In genomic region chr14:23119362-23120327, GRCh38 we compare ENCODE assay signal across 10 cellular contexts.
DNase-seq lines count a peak whose midpoint lies in the region; ATAC-seq lines count a peak whose summit lies in the region.
"Had no signal": no experiment of that assay in that cellular context is flagged by ENCODE, and none has a peak within 500 bp of the region (broad histone marks: within the 10 kb centered on the region; RNA-seq: fewer than 3 reads in every experiment).

No MANE protein-coding gene starts in this region.

- peak overlapping the region; percentile 83 for H3K27ac Mint-ChIP-seq in dendritic cell treated with granulocyte-macrophage colony-stimulating factor and Interleukin-4, amounts not matched to agents 40 ng/mL and 50 ng/mL, for 4 days

- intact Hi-C loops in dendritic cell treated with granulocyte-macrophage colony-stimulating factor and Interleukin-4, amounts not matched to agents 40 ng/mL and 50 ng/mL, for 4 days (cut with micrococcal nuclease): loop anchor here (2.0 kb wide), 2 partner anchors 35 to 175 kb away; no protein-coding TSS in a partner anchor

- no peak for ATAC-seq in HG03159 (IDR thresholded peaks at IDR 0.05; ENCODE audit: unreplicated experiment)

- peak overlapping the region; percentile 53 for H3K27ac ChIP-seq in substantia nigra (ENCODE audit: low read depth, low read length, poor library complexity, severe bottlenecking)

- peak overlapping the region; percentile 44 for H3K4me3 Mint-ChIP-seq in dendritic cell treated with granulocyte-macrophage colony-stimulating factor and Interleukin-4, amounts not matched to agents 40 ng/mL and 50 ng/mL, for 4 days

- DNase-seq in activated gamma-delta T cell treated with Interleukin-2 at 50 U/mL for 16 hours (peak; percentile 48), activated gamma-delta T cell (lab: John Stamatoyannopoulos, UW) (no peak), T-helper 22 cell (ENCODE audit: low read depth) (peak; percentile 29), substantia nigra (lab: John Stamatoyannopoulos, UW) (no peak), NCI-H187 (lab: John Stamatoyannopoulos, UW) (no peak), DMS53 treated with DMSO at 0.1 percent for 48 hours (lab: John Stamatoyannopoulos, UW; ENCODE audit: unreplicated experiment) (no peak)
- DNase-seq: kidney glomerular epithelial cell, NCI-H2171 had no signal

- H3K9me3 Mint-ChIP-seq in dendritic cell treated with granulocyte-macrophage colony-stimulating factor and Interleukin-4, amounts not matched to agents 40 ng/mL and 50 ng/mL, for 4 days: no peaks in the 10 kb centered on the region

- H3K27me3 Mint-ChIP-seq in dendritic cell treated with granulocyte-macrophage colony-stimulating factor and Interleukin-4, amounts not matched to agents 40 ng/mL and 50 ng/mL, for 4 days: peaks cover 3% of the 10 kb centered on the region

- peaks cover 2% of the 10 kb centered on the region for H3K36me3 Mint-ChIP-seq in dendritic cell treated with granulocyte-macrophage colony-stimulating factor and Interleukin-4, amounts not matched to agents 40 ng/mL and 50 ng/mL, for 4 days (ENCODE audit: low read depth)

- peaks cover 74% of the 10 kb centered on the region for H3K4me1 Mint-ChIP-seq in dendritic cell treated with granulocyte-macrophage colony-stimulating factor and Interleukin-4, amounts not matched to agents 40 ng/mL and 50 ng/mL, for 4 days (ENCODE audit: low read depth)

Comparison
In these comparisons a context has a peak if more than half of its experiments do, and no peak if none do; other contexts are left out.
1. DNase-seq: peak in activated gamma-delta T cell treated with Interleukin-2 at 50 U/mL for 16 hours (single experiment) and T-helper 22 cell (single experiment); none in activated gamma-delta T cell (single experiment), substantia nigra (0 of 49), NCI-H187 (0 of 2) and DMS53 treated with DMSO at 0.1 percent for 48 hours (single experiment).